Comparison of ENCODE assay signal across 12 cellular contexts in genomic region chr17:65532491-65532890, GRCh38. TPM values are rescaled to one million over a fixed set of nuclear protein-coding genes. Genes with fewer than 3 reads are reported as not detected.
DNase-seq lines count a peak whose midpoint lies in the region; ATAC-seq and TF ChIP-seq lines count a peak whose summit lies in the region.
"Had no signal": no experiment of that assay in that cellular context is flagged by ENCODE, and none has a peak within 500 bp of the region (broad histone marks: within the 10 kb centered on the region; RNA-seq: fewer than 3 reads in every experiment).

No MANE protein-coding gene starts in this region.

- no peak overlapping the region for H3K4me3 Mint-ChIP-seq in glutamatergic neuron (ENCODE audit: unreplicated experiment)
- H3K4me3 Mint-ChIP-seq in neural progenitor cell, result peak overlapping the region; percentile 75
- H3K4me3 Mint-ChIP-seq in activated CD8-positive, alpha-beta T cell treated with anti-CD3 and anti-CD28 coated beads, Interleukin-2, amount 10 ng/mL, durations not matched to agents 7 days and 5 days, result no peak overlapping the region
- H3K4me3 Mint-ChIP-seq: activated naive CD4-positive, alpha-beta T cell treated with anti-CD3 and anti-CD28 coated beads for 36 hours had no signal

- H3K27ac ChIP-seq in heart left ventricle (peak overlapping the region in 10 of 12 donors; percentile 58 to 81 (median 72)), neural progenitor cell (no peak overlapping the region), vagina (peak overlapping the region; percentile 73)

- H3K4me2 ChIP-seq in neural progenitor cell, result no peak overlapping the region

- H3K27me3 ChIP-seq in heart left ventricle (no peaks in the 10 kb centered on the region), neural progenitor cell (no peaks in the 10 kb centered on the region), vagina (no peaks in the 10 kb centered on the region)

- H3K36me3 Mint-ChIP-seq in glutamatergic neuron (ENCODE audit: unreplicated experiment) (peaks cover 10% of the 10 kb centered on the region), neural progenitor cell (peaks cover 54% of the 10 kb centered on the region)
- no peaks in the 10 kb centered on the region for H3K36me3 Mint-ChIP-seq in activated CD8-positive, alpha-beta T cell treated with anti-CD3 and anti-CD28 coated beads, Interleukin-2, amount 10 ng/mL, durations not matched to agents 7 days and 5 days (ENCODE audit: low read depth)

- TF ChIP-seq POLR2A in heart left ventricle (IDR thresholded peaks at IDR 0.05), result no peak
- no peak for TF ChIP-seq POLR2A in vagina (IDR thresholded peaks at IDR 0.05)
- TF ChIP-seq POLR2A in erythroblast (IDR thresholded peaks at IDR 0.05; ENCODE audit: low read length), result no peak

- peak overlapping the region; percentile 96 for H3K27ac Mint-ChIP-seq in glutamatergic neuron (ENCODE audit: unreplicated experiment)
- no peak overlapping the region for H3K27ac Mint-ChIP-seq in neural progenitor cell
- no peak overlapping the region for H3K27ac Mint-ChIP-seq in activated CD8-positive, alpha-beta T cell treated with anti-CD3 and anti-CD28 coated beads, Interleukin-2, amount 10 ng/mL, durations not matched to agents 7 days and 5 days
- H3K27ac Mint-ChIP-seq: activated naive CD4-positive, alpha-beta T cell treated with anti-CD3 and anti-CD28 coated beads for 36 hours had no signal

- DNase-seq in heart left ventricle (no peak), Right ventricle myocardium superior (no peak), glutamatergic neuron (no peak), neural progenitor cell (ENCODE audit: low spot score) (no peak), vagina (ENCODE audit: extremely low spot score in 2 of 2) (no peak), erythroblast (lab: John Stamatoyannopoulos, UW) (no peak)
- no peak for DNase-seq in activated CD8-positive, alpha-beta T cell treated with anti-CD3 and anti-CD28 coated beads, Interleukin-2, amount 10 ng/mL, durations not matched to agents 7 days and 5 days
- DNase-seq: activated naive CD4-positive, alpha-beta T cell treated with anti-CD3 and anti-CD28 coated beads for 36 hours; NCI-H1436 treated with DMSO at 0.1 percent for 48 hours; NCI-H446 treated with DMSO at 0.1 percent for 48 hours; PC-3 had no signal

- peaks cover 0 to 69% (median 55%) of the 10 kb centered on the region in 9 donors for H3K36me3 ChIP-seq in heart left ventricle
- H3K36me3 ChIP-seq in neural progenitor cell, result no peaks in the 10 kb centered on the region
- peaks cover 0 to 44% of the 10 kb centered on the region in 2 donors for H3K36me3 ChIP-seq in vagina

- H3K27me3 Mint-ChIP-seq in glutamatergic neuron (ENCODE audit: unreplicated experiment), result peaks cover 11% of the 10 kb centered on the region
- peaks cover 19% of the 10 kb centered on the region for H3K27me3 Mint-ChIP-seq in neural progenitor cell (ENCODE audit: insufficient read depth, low read depth)
- no peaks in the 10 kb centered on the region for H3K27me3 Mint-ChIP-seq in activated CD8-positive, alpha-beta T cell treated with anti-CD3 and anti-CD28 coated beads, Interleukin-2, amount 10 ng/mL, durations not matched to agents 7 days and 5 days (ENCODE audit: low read depth)

- H3K9me3 ChIP-seq in heart left ventricle (no peaks in the 10 kb centered on the region), neural progenitor cell (ENCODE audit: low read depth) (no peaks in the 10 kb centered on the region), vagina (no peaks in the 10 kb centered on the region)

- POLR2A ChIA-PET in activated CD8-positive, alpha-beta T cell treated with anti-CD3 and anti-CD28 coated beads, Interleukin-2, amount 10 ng/mL, durations not matched to agents 7 days and 5 days (lab: Charles Lee), result no interaction called here

- H3K4me1 ChIP-seq in heart left ventricle (peaks cover 4 to 32% (median 25%) of the 10 kb centered on the region in 12 donors), neural progenitor cell (peaks cover 23% of the 10 kb centered on the region), vagina (peaks cover 47% of the 10 kb centered on the region)

- H3K4me3 ChIP-seq in heart left ventricle (no peak overlapping the region), neural progenitor cell (no peak overlapping the region), vagina (no peak overlapping the region)

- H3K4me1 Mint-ChIP-seq in glutamatergic neuron (ENCODE audit: low read depth, unreplicated experiment) (peaks cover 40% of the 10 kb centered on the region), neural progenitor cell (peaks cover 76% of the 10 kb centered on the region)
- H3K4me1 Mint-ChIP-seq in activated CD8-positive, alpha-beta T cell treated with anti-CD3 and anti-CD28 coated beads, Interleukin-2, amount 10 ng/mL, durations not matched to agents 7 days and 5 days (ENCODE audit: low read depth), result no peaks in the 10 kb centered on the region

- peaks cover 80% of the 10 kb centered on the region for H4K20me1 ChIP-seq in neural progenitor cell (ENCODE audit: low read depth)

- no peaks in the 10 kb centered on the region for H3K79me2 ChIP-seq in neural progenitor cell (ENCODE audit: low read depth)

- H3K9me3 Mint-ChIP-seq in glutamatergic neuron (ENCODE audit: unreplicated experiment) (peaks cover 11% of the 10 kb centered on the region), neural progenitor cell (no peaks in the 10 kb centered on the region)
- H3K9me3 Mint-ChIP-seq in activated CD8-positive, alpha-beta T cell treated with anti-CD3 and anti-CD28 coated beads, Interleukin-2, amount 10 ng/mL, durations not matched to agents 7 days and 5 days (ENCODE audit: insufficient read depth), result no peaks in the 10 kb centered on the region
- H3K9me3 Mint-ChIP-seq: activated naive CD4-positive, alpha-beta T cell treated with anti-CD3 and anti-CD28 coated beads for 36 hours had no signal

- H3K9ac ChIP-seq in neural progenitor cell, result no peak overlapping the region

- ATAC-seq in heart left ventricle (peak in 1 of 4 donors; percentile 1), Right ventricle myocardium superior (ENCODE audit: poor library complexity) (no peak), HG03565 (IDR thresholded peaks at IDR 0.05; ENCODE audit: unreplicated experiment) (no peak)
- no peak for ATAC-seq in activated CD8-positive, alpha-beta T cell treated with anti-CD3 and anti-CD28 coated beads, Interleukin-2, amount 10 ng/mL, durations not matched to agents 7 days and 5 days
- ATAC-seq: PC-3 had no signal

- CTCF ChIA-PET in activated CD8-positive, alpha-beta T cell treated with anti-CD3 and anti-CD28 coated beads, Interleukin-2, amount 10 ng/mL, durations not matched to agents 7 days and 5 days (lab: Charles Lee), result no interaction called here

- WGBS in heart left ventricle, 4 donors, result 65 to 81% (median 72%) methylated on average over 4 to 5 of the region's 5 CpGs

- TF ChIP-seq CTCF in heart left ventricle (IDR thresholded peaks at IDR 0.05), result no peak
- no peak for TF ChIP-seq CTCF in glutamatergic neuron (IDR thresholded peaks at IDR 0.05; ENCODE audit: partially characterized antibody, unreplicated experiment)
- no peak for TF ChIP-seq CTCF in neural progenitor cell (IDR thresholded peaks at IDR 0.05)
- TF ChIP-seq CTCF in vagina (IDR thresholded peaks at IDR 0.05), result no peak

- intact Hi-C loops in heart left ventricle (cut with DNase I), result loop anchor here in 2 of 10 donors (5.0 kb wide), 2 partner anchors 50 to 55 kb away; no protein-coding TSS in a partner anchor
- intact Hi-C loops in Right ventricle myocardium superior (cut with DNase I), result no loop called here
- intact Hi-C loops in vagina (cut with DNase I), result no loop called here

- no peak overlapping the region for H2AFZ ChIP-seq in neural progenitor cell (replicated peaks)

- H3F3A ChIP-seq in neural progenitor cell (ENCODE audit: low read depth), result peaks cover 14% of the 10 kb centered on the region

RNA-seq across cellular contexts. Expression of gene AXIN2, which starts 29.0 kb away (rescaled TPM):
- 10 to 100 TPM in 6 of 9 donors, 1 to 10 TPM in 3; 5.7 to 24.0 (median 12.9) TPM for total RNA-seq in heart left ventricle
- polyA plus RNA-seq in heart left ventricle, result 10 to 100 TPM in 1 of 2 donors, 1 to 10 TPM in 1; 5.6 to 20.0 TPM
- total RNA-seq in Right ventricle myocardium superior, result 20.7 TPM
- total RNA-seq in glutamatergic neuron (ENCODE audit: unreplicated experiment), result 26.5 TPM
- total RNA-seq in neural progenitor cell (ENCODE audit: low replicate concordance), result 21.8 and 22.0 TPM in 2 replicates
- 17.9 TPM for total RNA-seq in vagina
- total RNA-seq in activated CD8-positive, alpha-beta T cell treated with anti-CD3 and anti-CD28 coated beads, Interleukin-2, amount 10 ng/mL, durations not matched to agents 7 days and 5 days, result 1 to 10 TPM; 4.7 to 5.3 TPM
